11 cellular contexts compared by ENCODE assay signal in the genomic region with DNA sequence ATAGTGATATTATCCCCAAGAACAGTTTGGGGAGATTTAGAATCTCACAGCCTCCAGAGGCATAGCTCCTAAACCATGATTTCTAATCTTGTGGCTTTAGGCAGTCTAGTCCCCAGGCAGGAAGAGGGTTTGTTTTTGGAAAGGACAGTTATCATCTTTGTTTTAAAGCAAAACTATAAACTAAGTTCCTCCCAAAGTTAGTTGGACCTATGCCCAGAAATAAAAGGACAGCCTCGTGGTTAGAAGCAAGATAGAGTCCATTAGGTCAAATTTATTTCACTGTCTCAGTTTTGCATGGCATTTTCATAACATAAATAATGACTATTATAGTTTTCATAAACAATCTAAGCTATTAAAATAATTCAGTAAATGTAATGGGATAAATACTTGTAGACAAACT.
A peak's percentile ranks its signal among the peaks of the same experiment; 100 is the strongest.
DNase-seq lines count a peak whose midpoint lies in the region; TF ChIP-seq lines count a peak whose summit lies in the region.
"Had no signal": no experiment of that assay in that cellular context is flagged by ENCODE, and none has a peak within 500 bp of the region (broad histone marks: within the 10 kb centered on the region; RNA-seq: fewer than 3 reads in every experiment).

No MANE protein-coding gene starts in this region.

- H3K4me3 Mint-ChIP-seq in activated T-cell treated with anti-CD3 and anti-CD28 coated beads, Interleukin-2, amount 50 U/mL, for 24 hours: no peak overlapping the region
- H3K4me3 Mint-ChIP-seq: CD14-positive monocyte; CD8-positive, alpha-beta T cell; IgD-negative memory B cell had no signal

- H3K9ac ChIP-seq in GM23248: no peak overlapping the region

- no peak overlapping the region for H3K4me2 ChIP-seq in GM23248 (ENCODE audit: unreplicated experiment)

- WGBS in GM23248 (ENCODE audit: low coverage in 1 of 2, low lambda C conversion rate in 2 of 2, missing lambda C conversion rate in 2 of 2), 2 experiments: 5 to 15% methylated on average over 1 of the region's 1 CpG

- no peak overlapping the region for H2AFZ ChIP-seq in GM23248

- no peaks in the 10 kb centered on the region for H3K4me1 ChIP-seq in GM23248 (ENCODE audit: insufficient read depth)
- H3K4me1 ChIP-seq: Caco-2 had no signal

- in situ Hi-C loops in astrocyte of the spinal cord (cut with HindIII; ENCODE audit: low sequenced_read_pairs) (no loop called here), GM23248 (cut with MboI) (no loop called here)

- no peaks in the 10 kb centered on the region for H3K36me3 Mint-ChIP-seq in activated T-cell treated with anti-CD3 and anti-CD28 coated beads, Interleukin-2, amount 50 U/mL, for 24 hours (ENCODE audit: low read depth)
- H3K36me3 Mint-ChIP-seq: CD14-positive monocyte; CD8-positive, alpha-beta T cell; IgD-negative memory B cell had no signal

- H3K79me2 ChIP-seq in GM23248 (ENCODE audit: insufficient read depth): no peaks in the 10 kb centered on the region

- H3K27me3 ChIP-seq in GM23248 (replicated peaks; ENCODE audit: insufficient read depth): no peaks in the 10 kb centered on the region

- no peaks in the 10 kb centered on the region for H3F3A ChIP-seq in GM23248 (ENCODE audit: insufficient read depth)

- no peak overlapping the region for H3K27ac ChIP-seq in GM23248

- H3K4me3 ChIP-seq in astrocyte of the spinal cord (ENCODE audit: low read depth, low read length) (no peak overlapping the region), fibroblast of villous mesenchyme (ENCODE audit: low read depth, low read length) (no peak overlapping the region), GM23248 (no peak overlapping the region)

- no peak for TF ChIP-seq CTCF in astrocyte of the spinal cord (IDR thresholded peaks at IDR 0.05; ENCODE audit: low read depth, low read length)
- TF ChIP-seq CTCF in fibroblast of villous mesenchyme (IDR thresholded peaks at IDR 0.05; ENCODE audit: insufficient read depth, low read depth, low read length): no peak

- DNase-seq in M059J (ENCODE audit: low read depth): peak; percentile 69
- peak; percentile 1 for DNase-seq in astrocyte of the spinal cord (ENCODE audit: low read depth, low spot score)
- peak; percentile 37 for DNase-seq in fibroblast of villous mesenchyme (ENCODE audit: low read depth)
- DNase-seq in activated T-cell treated with anti-CD3 and anti-CD28 coated beads, Interleukin-2, amount 50 U/mL, for 24 hours: no peak
- DNase-seq in GM23248: no peak
- no peak for DNase-seq in HCEC 1CT
- DNase-seq: Caco-2; CD8-positive, alpha-beta T cell; DND-41 had no signal

- no peaks in the 10 kb centered on the region for H3K9me2 ChIP-seq in GM23248 (ENCODE audit: insufficient read depth)

- H3K9me3 ChIP-seq in GM23248 (ENCODE audit: low read depth): no peaks in the 10 kb centered on the region
- H3K9me3 ChIP-seq: Caco-2 had no signal

- no peaks in the 10 kb centered on the region for H3K27me3 Mint-ChIP-seq in activated T-cell treated with anti-CD3 and anti-CD28 coated beads, Interleukin-2, amount 50 U/mL, for 24 hours
- H3K27me3 Mint-ChIP-seq: IgD-negative memory B cell had no signal

- H3K27ac Mint-ChIP-seq in activated T-cell treated with anti-CD3 and anti-CD28 coated beads, Interleukin-2, amount 50 U/mL, for 24 hours: no peak overlapping the region
- H3K27ac Mint-ChIP-seq: CD14-positive monocyte; CD8-positive, alpha-beta T cell; IgD-negative memory B cell had no signal

- H3K9me3 Mint-ChIP-seq in activated T-cell treated with anti-CD3 and anti-CD28 coated beads, Interleukin-2, amount 50 U/mL, for 24 hours: no peaks in the 10 kb centered on the region
- H3K9me3 Mint-ChIP-seq: CD8-positive, alpha-beta T cell had no signal

- H4K20me1 ChIP-seq in GM23248 (ENCODE audit: insufficient read depth): no peaks in the 10 kb centered on the region

- no peaks in the 10 kb centered on the region for H3K4me1 Mint-ChIP-seq in activated T-cell treated with anti-CD3 and anti-CD28 coated beads, Interleukin-2, amount 50 U/mL, for 24 hours (ENCODE audit: low read depth)
- H3K4me1 Mint-ChIP-seq: CD14-positive monocyte, IgD-negative memory B cell had no signal

- H3K36me3 ChIP-seq in GM23248 (ENCODE audit: low read depth): no peaks in the 10 kb centered on the region

Comparison
In these comparisons a context has a peak if more than half of its experiments do, and no peak if none do; other contexts are left out.
1. DNase-seq: peak in M059J (single experiment), astrocyte of the spinal cord (single experiment) and fibroblast of villous mesenchyme (single experiment); none in activated T-cell treated with anti-CD3 and anti-CD28 coated beads, Interleukin-2, amount 50 U/mL, for 24 hours (single experiment), GM23248 (single experiment) and HCEC 1CT (single experiment).